Comparison of ENCODE assay signal across 8 cellular contexts in the genomic region with DNA sequence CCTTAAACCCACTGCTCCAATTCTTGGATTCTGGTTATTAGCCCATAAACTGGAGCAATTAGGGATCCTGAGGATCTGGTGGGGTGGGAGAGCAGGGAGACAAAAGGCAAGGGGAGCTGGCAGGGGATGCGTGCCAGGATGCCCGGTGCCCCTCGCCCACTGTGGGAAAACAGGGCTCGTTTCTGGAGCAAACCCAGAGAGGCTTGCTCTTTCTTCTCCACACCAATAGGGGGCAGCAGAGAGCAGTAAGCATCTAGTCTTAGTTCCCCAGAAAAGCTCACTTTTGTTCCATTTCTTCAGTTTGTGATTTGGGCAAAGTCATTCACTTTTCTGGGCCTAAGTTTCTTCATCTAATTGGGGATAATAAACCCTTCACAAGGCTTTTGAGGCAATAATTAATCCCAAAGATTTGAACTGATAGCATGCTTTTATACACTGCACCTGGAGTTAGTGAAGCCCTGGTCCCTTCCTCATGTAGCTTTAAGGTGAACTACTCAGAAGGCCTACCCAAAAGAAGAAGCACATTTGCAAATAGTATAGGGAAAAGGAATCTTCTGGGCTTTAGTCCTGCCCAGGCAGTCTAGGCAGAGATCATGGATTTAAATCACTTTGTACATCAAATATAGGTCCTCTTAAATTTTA.
A peak's percentile ranks its signal among the peaks of the same experiment; 100 is the strongest.
DNase-seq lines count a peak whose midpoint lies in the region; ATAC-seq and TF ChIP-seq lines count a peak whose summit lies in the region.

No MANE protein-coding gene starts in this region.

- no peak overlapping the region for H3K4me2 ChIP-seq in DOHH2 (ENCODE audit: low read length)
- H3K4me2 ChIP-seq in HCT116 (ENCODE audit: low read length): no peak overlapping the region

- H3K4me3 ChIP-seq in DOHH2 (ENCODE audit: low read length) (no peak overlapping the region), HCT116 (replicated peaks in 1 of 2; ENCODE audit: low read depth in 1 of 2, low read length in 2 of 2) (no peak overlapping the region), ascending aorta (no peak overlapping the region), spleen (no peak overlapping the region)

- H4K20me1 ChIP-seq in DOHH2 (ENCODE audit: control insufficient read depth, insufficient read depth, low read depth, low read length) (no peaks in the 10 kb centered on the region), HCT116 (ENCODE audit: insufficient read depth) (no peaks in the 10 kb centered on the region)

- TF ChIP-seq POLR2A in HCT116 (IDR thresholded peaks at IDR 0.05; ENCODE audit: borderline replicate concordance, extremely low read depth, insufficient read depth, insufficient read length): no peak
- no peak for TF ChIP-seq POLR2A in spleen (IDR thresholded peaks at IDR 0.05)

- CTCF ChIA-PET in HCT116 (lab: Charles Lee): interaction anchor here (0.7 to 1.8 kb wide), 32 partner anchors 10 to 1209 kb away, joined by 3 to 10 read pairs (median 4); partner anchors contain the start of gene PLPP3

- RAD21 ChIA-PET in HCT116 (lab: Charles Lee; ENCODE audit: low non-redundant PET in 1 of 2, low total read pairs in 2 of 2, uncharacterized antibody in 2 of 2, unreplicated experiment in 2 of 2): interaction anchor here (1.0 to 1.2 kb wide), 2 partner anchors 103 kb away, joined by 3 to 5 read pairs; no protein-coding TSS in a partner anchor

- BruUV-seq in HCT116 (replicated peaks; lab: Mats Ljungman, UMichigan): no TSS peak

- peak; percentile 78 for ATAC-seq in HCT116
- ATAC-seq in GM18873 (IDR thresholded peaks at IDR 0.05; ENCODE audit: low FRiP score, unreplicated experiment): no peak
- no peak for ATAC-seq in GM18519 (IDR thresholded peaks at IDR 0.05; ENCODE audit: low FRiP score, unreplicated experiment)

- H3K9ac ChIP-seq in HCT116 (ENCODE audit: low read length): no peak overlapping the region

- DNase-seq in HCT116 (ENCODE audit: low read depth, low spot score): peak; percentile 22
- DNase-seq in NOMO-1 (lab: John Stamatoyannopoulos, UW; ENCODE audit: unreplicated experiment in 2 of 2): peak; percentile 4 to 36
- no peak for DNase-seq in ascending aorta (ENCODE audit: low spot score in 2 of 2)
- DNase-seq in iPS DF 4.7 (ENCODE audit: extremely low read depth, low spot score): peak; percentile 3
- DNase-seq in spleen: no peak

- peak overlapping the region; percentile 19 for H2AFZ ChIP-seq in HCT116 (ENCODE audit: low read depth, low read length, poor library complexity, severe bottlenecking)

- peak; percentile 76 for TF ChIP-seq RAD21 in HCT116 (IDR thresholded peaks at IDR 0.05; ENCODE audit: low read depth)

- no peaks in the 10 kb centered on the region for H3K4me1 ChIP-seq in DOHH2 (ENCODE audit: control insufficient read depth, low read length)
- peaks cover 0 to 20% of the 10 kb centered on the region in 2 experiments; a peak in 1 of 4 replicates for H3K4me1 ChIP-seq in HCT116 (ENCODE audit: control insufficient read depth in 1 of 2, insufficient read depth in 2 of 2, low read length in 2 of 2)
- no peaks in the 10 kb centered on the region for H3K4me1 ChIP-seq in ascending aorta
- H3K4me1 ChIP-seq in spleen: peaks cover 0 to 7% (median 0%) of the 10 kb centered on the region in 6 donors

- WGBS in spleen, 5 donors: 20 to 37% (median 26%) methylated on average over 4 of the region's 4 CpGs

- POLR2A ChIA-PET in HCT116 (lab: Charles Lee): no interaction called here

- H3K9me3 ChIP-seq in DOHH2 (ENCODE audit: control insufficient read depth, insufficient read depth, low read length) (no peaks in the 10 kb centered on the region), HCT116 (ENCODE audit: control insufficient read depth in 1 of 2, insufficient read depth in 1 of 2, low read depth in 1 of 2, low read length in 2 of 2) (no peaks in the 10 kb centered on the region), ascending aorta (no peaks in the 10 kb centered on the region), spleen (no peaks in the 10 kb centered on the region)

- H3F3A ChIP-seq in DOHH2 (ENCODE audit: control insufficient read depth, insufficient read depth): no peaks in the 10 kb centered on the region

- no peak overlapping the region for H3K27ac ChIP-seq in DOHH2 (ENCODE audit: low read depth, low read length)
- no peak overlapping the region for H3K27ac ChIP-seq in HCT116 (ENCODE audit: low read depth, low read length)
- no peak overlapping the region for H3K27ac ChIP-seq in ascending aorta
- H3K27ac ChIP-seq in spleen: no peak overlapping the region

- intact Hi-C loops in HCT116 (cut with micrococcal nuclease): loop anchor here (1.0 to 5.0 kb wide), 3 partner anchors 107 to 1212 kb away; no protein-coding TSS in a partner anchor
- intact Hi-C loops in ascending aorta (cut with DNase I): loop anchor here (5.0 to 10.0 kb wide), 3 partner anchors 109 to 1202 kb away; partner anchors contain the start of gene PLPP3
- intact Hi-C loops in spleen (cut with DNase I; ENCODE audit: low total_unique reads): loop anchor here (5.0 kb wide), 1 partner anchor 1212 kb away; no protein-coding TSS in a partner anchor

- H3K36me3 ChIP-seq in DOHH2 (ENCODE audit: control insufficient read depth, low read length) (no peaks in the 10 kb centered on the region), HCT116 (ENCODE audit: control insufficient read depth in 1 of 2, insufficient read depth in 2 of 2, low read length in 2 of 2) (no peaks in the 10 kb centered on the region), ascending aorta (no peaks in the 10 kb centered on the region), spleen (no peaks in the 10 kb centered on the region)

- H3K27me3 ChIP-seq in DOHH2 (ENCODE audit: control insufficient read depth, low read length) (no peaks in the 10 kb centered on the region), HCT116 (ENCODE audit: insufficient read depth, low read length) (no peaks in the 10 kb centered on the region), ascending aorta (no peaks in the 10 kb centered on the region), spleen (replicated peaks in 1 of 7) (no peaks in the 10 kb centered on the region)

- H3K79me2 ChIP-seq in DOHH2 (ENCODE audit: control insufficient read depth, low read length): no peaks in the 10 kb centered on the region
- H3K79me2 ChIP-seq in HCT116 (ENCODE audit: insufficient read depth, low read length): no peaks in the 10 kb centered on the region

- TF ChIP-seq CTCF in DOHH2 (IDR thresholded peaks at IDR 0.05; ENCODE audit: low read depth, low read length, poor library complexity, severe bottlenecking) (peak; percentile 91), HCT116 (IDR thresholded peaks at IDR 0.05 in 2 of 3, conservative IDR thresholded peaks at IDR 0.05 in 1 of 3; ENCODE audit: borderline replicate concordance in 1 of 3, insufficient read depth in 1 of 3, low read depth in 2 of 3, low read length in 2 of 3) (peak; percentile 56 to 94 (median 89); a peak in 5 of 6 replicates), ascending aorta (IDR thresholded peaks at IDR 0.05) (peak; percentile 74 to 95 (median 90)), spleen (IDR thresholded peaks at IDR 0.05 in 8 of 11, conservative IDR thresholded peaks at IDR 0.05 in 3 of 11) (peak; percentile 53 to 94 (median 84))

- no peaks in the 10 kb centered on the region for H3K9me2 ChIP-seq in DOHH2 (replicated peaks; ENCODE audit: control insufficient read depth, low read length)
- H3K9me2 ChIP-seq in HCT116 (ENCODE audit: insufficient read depth): no peaks in the 10 kb centered on the region

TF ChIP-seq in HCT116, 20 proteins besides CTCF, POLR2A, EP300 and RAD21 (continues in another document):
- TF ChIP-seq SP1 (IDR thresholded peaks at IDR 0.05; ENCODE audit: low read depth): no peak
- no peak for TF ChIP-seq JUND (IDR thresholded peaks at IDR 0.05)
- TF ChIP-seq REST (IDR thresholded peaks at IDR 0.05; ENCODE audit: low read depth): no peak
- TF ChIP-seq EGR1 (IDR thresholded peaks at IDR 0.05; ENCODE audit: low read depth): no peak
- no peak for TF ChIP-seq CEBPB (IDR thresholded peaks at IDR 0.05; ENCODE audit: low read depth)
- TF ChIP-seq EZH2phosphoT487 (IDR thresholded peaks at IDR 0.05; ENCODE audit: borderline replicate concordance): no peak
- no peak for TF ChIP-seq POLR2AphosphoS5 (IDR thresholded peaks at IDR 0.05; ENCODE audit: low read depth, low read length)
- no peak for TF ChIP-seq CBX3 (IDR thresholded peaks at IDR 0.05; ENCODE audit: low read depth)
- no peak for TF ChIP-seq TCF7L2 (IDR thresholded peaks at IDR 0.05; ENCODE audit: borderline replicate concordance, extremely low read depth, insufficient read depth, insufficient read length)

Comparison
In these comparisons a context has a peak if more than half of its experiments do, and no peak if none do; other contexts are left out.
1. DNase-seq: peak in HCT116 (single experiment), NOMO-1 (2 of 2) and iPS DF 4.7 (single experiment); none in ascending aorta (0 of 2) and spleen (single experiment).
2. Peak in every context shown above with its lines, with median percentiles within 50 percentile points of each other: CTCF ChIP-seq.